In the genomic region with DNA sequence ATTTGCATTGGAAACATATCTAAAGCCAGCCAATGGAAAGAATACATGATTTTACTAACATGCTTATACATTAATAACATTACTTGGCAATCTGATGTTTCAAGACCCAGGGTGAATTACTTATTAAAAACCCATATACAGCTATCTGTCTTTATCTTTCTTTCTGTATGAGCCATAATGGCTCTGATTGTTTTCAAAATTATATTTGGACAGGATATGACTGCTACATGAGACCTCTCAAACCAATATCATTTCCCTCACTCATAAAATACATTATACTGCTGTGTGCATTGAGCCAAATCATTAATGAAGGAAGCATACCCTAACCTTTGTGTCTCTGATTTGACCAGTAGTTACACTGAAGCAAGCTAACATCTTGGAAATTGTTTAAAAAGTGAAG, we compare ENCODE assay signal across 16 cellular contexts.
A peak's percentile ranks its signal among the peaks of the same experiment; 100 is the strongest.
DNase-seq lines count a peak whose midpoint lies in the region; FAIRE-seq and TF ChIP-seq lines count a peak whose summit lies in the region.
"Had no signal": no experiment of that assay in that cellular context is flagged by ENCODE, and none has a peak within 500 bp of the region (broad histone marks: within the 10 kb centered on the region; RNA-seq: fewer than 3 reads in every experiment).

No MANE protein-coding gene starts in this region.

- no peak for DNase-seq in H54 (ENCODE audit: insufficient read length, low spot score)
- peak; percentile 56 for DNase-seq in NCI-H526 treated with DMSO at 0.1 percent for 48 hours (lab: John Stamatoyannopoulos, UW)
- DNase-seq in dermis blood vessel endothelial cell: peak; percentile 41
- no peak for DNase-seq in germinal center (ENCODE audit: low spot score)
- no peak for DNase-seq in brain microvascular endothelial cell
- no peak for DNase-seq in WERI-Rb-1
- DNase-seq: ACHN; AML-193; CD4-positive, alpha-beta T cell; DMS153; DMS79; GF-D8; GOT3; H9 had no signal

- H3K27me3 ChIP-seq in brain microvascular endothelial cell (replicated peaks) (no peaks in the 10 kb centered on the region), WERI-Rb-1 (ENCODE audit: insufficient read depth, low read depth, severe bottlenecking) (no peaks in the 10 kb centered on the region)

- no peaks in the 10 kb centered on the region for H3K36me3 ChIP-seq in brain microvascular endothelial cell (replicated peaks)
- no peaks in the 10 kb centered on the region for H3K36me3 ChIP-seq in WERI-Rb-1

- no peak for TF ChIP-seq POLR2A in H54 (IDR thresholded peaks at IDR 0.05; ENCODE audit: low read depth, low read length)

- H3K9me3 ChIP-seq in WERI-Rb-1 (ENCODE audit: severe bottlenecking): no peaks in the 10 kb centered on the region

- FAIRE-seq in H54 (lab: Jason Lieb, UNC): peak; percentile 60
- FAIRE-seq: A204.1 had no signal

- H3K27ac ChIP-seq in brain microvascular endothelial cell: no peak overlapping the region
- H3K27ac ChIP-seq in WERI-Rb-1: no peak overlapping the region
- H3K27ac ChIP-seq: C4-2B had no signal

- no peak for TF ChIP-seq CTCF in brain microvascular endothelial cell (IDR thresholded peaks at IDR 0.05; ENCODE audit: low read depth, low read length, missing control alignments)
- TF ChIP-seq CTCF in WERI-Rb-1 (IDR thresholded peaks at IDR 0.05; ENCODE audit: low read depth, low read length): no peak

- H3K4me3 ChIP-seq in brain microvascular endothelial cell (ENCODE audit: low read depth, low read length): no peak overlapping the region
- H3K4me3 ChIP-seq in WERI-Rb-1 (ENCODE audit: low read depth, low read length): no peak overlapping the region

- in situ Hi-C loops in brain microvascular endothelial cell (cut with HindIII; ENCODE audit: low pct_ligation_motif_present, low sequenced_read_pairs): no loop called here

Comparison
In these comparisons a context has a peak if more than half of its experiments do, and no peak if none do; other contexts are left out.
1. DNase-seq: peak in NCI-H526 treated with DMSO at 0.1 percent for 48 hours (single experiment) and dermis blood vessel endothelial cell (single experiment); none in H54 (single experiment), germinal center (single experiment), brain microvascular endothelial cell (single experiment) and WERI-Rb-1 (single experiment).